Comparison of ENCODE assay signal across 36 cellular contexts in genomic region chr2:162079514-162079913, GRCh38.
"Had no signal": no experiment of that assay in that cellular context is flagged by ENCODE, and none has a peak within 500 bp of the region (broad histone marks: within the 10 kb centered on the region; RNA-seq: fewer than 3 reads in every experiment).

No MANE protein-coding gene starts in this region.

- H3K4me3 ChIP-seq: body of pancreas, breast epithelium had no signal

- FAIRE-seq: astrocyte, colon, TTC549 had no signal

- ATAC-seq: activated CD8-positive, alpha-beta T cell treated with anti-CD3 and anti-CD28 coated beads for 36 hours; activated naive CD8-positive, alpha-beta T cell treated with anti-CD3 and anti-CD28 coated beads, Interleukin-2, amount 50 U/mL, for 24 hours; activated T-cell treated with anti-CD3 and anti-CD28 coated beads, Interleukin-2, amount 50 U/mL, for 4 hours; activated T-cell treated with anti-CD3 and anti-CD28 coated beads, Interleukin-2, amount 50 U/mL, for 72 hours; body of pancreas had no signal

- H3K27ac ChIP-seq: body of pancreas, brain microvascular endothelial cell, breast epithelium, VCaP had no signal

- H3K27me3 Mint-ChIP-seq: activated CD4-positive, alpha-beta memory T cell treated with anti-CD3 and anti-CD28 coated beads for 36 hours; activated CD8-positive, alpha-beta T cell treated with anti-CD3 and anti-CD28 coated beads for 36 hours; activated naive CD4-positive, alpha-beta T cell treated with anti-CD3 and anti-CD28 coated beads, Interleukin-2, amount 10 ng/mL, durations not matched to agents 7 days and 5 days; activated naive CD4-positive, alpha-beta T cell treated with anti-CD3 and anti-CD28 coated beads, Interleukin-2, amount 50 U/mL, for 24 hours; activated naive CD8-positive, alpha-beta T cell; activated naive CD8-positive, alpha-beta T cell treated with anti-CD3 and anti-CD28 coated beads, Interleukin-2, amount 50 U/mL, for 24 hours had no signal

- H3K36me3 Mint-ChIP-seq: activated naive CD4-positive, alpha-beta T cell treated with anti-CD3 and anti-CD28 coated beads, Interleukin-2, amount 50 U/mL, for 24 hours had no signal

- H3K27me3 ChIP-seq: body of pancreas, brain microvascular endothelial cell, breast epithelium had no signal

- H3K4me1 ChIP-seq: body of pancreas, breast epithelium had no signal

- H3K36me3 ChIP-seq: brain microvascular endothelial cell, breast epithelium had no signal

- H3K4me3 Mint-ChIP-seq: activated B cell treated with CpG ODN at 0.5 μM for 24 hours; activated CD4-positive, alpha-beta memory T cell treated with anti-CD3 and anti-CD28 coated beads for 36 hours; activated CD4-positive, alpha-beta T cell treated with anti-CD3 and anti-CD28 coated beads, Interleukin-2, amount 10 ng/mL, durations not matched to agents 24 days and 14 days; activated CD8-positive, alpha-beta T cell treated with anti-CD3 and anti-CD28 coated beads for 36 hours; activated naive CD4-positive, alpha-beta T cell treated with anti-CD3 and anti-CD28 coated beads, Interleukin-2, amount 10 ng/mL, durations not matched to agents 7 days and 5 days; activated naive CD4-positive, alpha-beta T cell treated with anti-CD3 and anti-CD28 coated beads, Interleukin-2, amount 50 U/mL, for 24 hours; activated naive CD8-positive, alpha-beta T cell; activated naive CD8-positive, alpha-beta T cell treated with anti-CD3 and anti-CD28 coated beads, Interleukin-2, amount 10 ng/mL, durations not matched to agents 7 days and 5 days; activated naive CD8-positive, alpha-beta T cell treated with anti-CD3 and anti-CD28 coated beads, Interleukin-2, amount 50 U/mL, for 24 hours; activated T-cell treated with anti-CD3 and anti-CD28 coated beads, Interleukin-2, amount 50 U/mL, for 4 hours; activated T-cell treated with anti-CD3 and anti-CD28 coated beads, Interleukin-2, amount 50 U/mL, for 72 hours; activated T-helper 1 cell treated with anti-CD3 and anti-CD28 coated beads, Interleukin-12 subunit alpha, Interleukin-12 subunit beta, Interleukin-2, Interleukin-4 antibody, amounts not matched to agents 30 ng/mL and 10 ng/mL and 1 ng/mL, durations not matched to agents 14 hours and 24 hours and 36 hours; T-helper 1 cell treated with Interleukin-12 subunit alpha and Interleukin-12 subunit beta and Interleukin-4 antibody, amounts not matched to agents 30 μg/mL and 1 μg/mL, for 36 hours; T-helper 2 cell treated with Interferon-gamma antibody and Interleukin-4, amounts not matched to agents 5 μg/mL and 100 μg/mL, for 36 hours had no signal

- H3K27ac Mint-ChIP-seq: activated B cell treated with CpG ODN at 0.5 μM for 24 hours; activated CD4-positive, alpha-beta memory T cell treated with anti-CD3 and anti-CD28 coated beads for 36 hours; activated CD4-positive, alpha-beta T cell treated with anti-CD3 and anti-CD28 coated beads, Interleukin-2, amount 10 ng/mL, durations not matched to agents 24 days and 14 days; activated CD8-positive, alpha-beta T cell treated with anti-CD3 and anti-CD28 coated beads for 36 hours; activated naive CD4-positive, alpha-beta T cell treated with anti-CD3 and anti-CD28 coated beads, Interleukin-2, amount 10 ng/mL, durations not matched to agents 7 days and 5 days; activated naive CD4-positive, alpha-beta T cell treated with anti-CD3 and anti-CD28 coated beads, Interleukin-2, amount 50 U/mL, for 24 hours; activated naive CD8-positive, alpha-beta T cell; activated naive CD8-positive, alpha-beta T cell treated with anti-CD3 and anti-CD28 coated beads, Interleukin-2, amount 10 ng/mL, durations not matched to agents 7 days and 5 days; activated naive CD8-positive, alpha-beta T cell treated with anti-CD3 and anti-CD28 coated beads, Interleukin-2, amount 50 U/mL, for 24 hours; activated T-cell treated with anti-CD3 and anti-CD28 coated beads, Interleukin-2, amount 50 U/mL, for 72 hours; activated T-helper 1 cell treated with anti-CD3 and anti-CD28 coated beads, Interleukin-12 subunit alpha, Interleukin-12 subunit beta, Interleukin-2, Interleukin-4 antibody, amounts not matched to agents 30 ng/mL and 10 ng/mL and 1 ng/mL, durations not matched to agents 14 hours and 24 hours and 36 hours; activated T-helper 2 cell treated with anti-CD3 and anti-CD28 coated beads, Interferon-gamma antibody, Interleukin-2, Interleukin-4, amounts not matched to agents 10 μg/mL and 5 μg/mL and 100 μg/mL, durations not matched to agents 14 hours and 24 hours and 36 hours; T-helper 1 cell treated with Interleukin-12 subunit alpha and Interleukin-12 subunit beta and Interleukin-4 antibody, amounts not matched to agents 30 μg/mL and 1 μg/mL, for 36 hours; T-helper 2 cell treated with Interferon-gamma antibody and Interleukin-4, amounts not matched to agents 5 μg/mL and 100 μg/mL, for 36 hours had no signal

- DNase-seq: activated B cell treated with CpG ODN at 0.5 μM for 24 hours; activated CD4-positive, alpha-beta memory T cell treated with anti-CD3 and anti-CD28 coated beads for 36 hours; activated CD4-positive, alpha-beta T cell treated with anti-CD3 and anti-CD28 coated beads for 4 hours; activated CD4-positive, alpha-beta T cell treated with anti-CD3 and anti-CD28 coated beads, Interleukin-2, amount 10 ng/mL, durations not matched to agents 24 days and 14 days; activated CD4-positive, alpha-beta T cell treated with anti-CD3 and anti-CD28 coated beads, Interleukin-2, amount 50 U/mL, for 1 hour; activated CD4-positive, alpha-beta T cell treated with anti-CD3 and anti-CD28 coated beads, Interleukin-2, amount 50 U/mL, for 4 hours; activated CD4-positive, CD25-positive, alpha-beta regulatory T cell treated with anti-CD3 and anti-CD28 coated beads, Interleukin-2, amount 50 U/mL, for 72 hours; activated CD8-positive, alpha-beta memory T cell treated with anti-CD3 and anti-CD28 coated beads, Interleukin-2, amount 50 U/mL, for 4 hours; activated CD8-positive, alpha-beta T cell treated with anti-CD3 and anti-CD28 coated beads for 36 hours; activated effector memory CD4-positive, alpha-beta T cell treated with Interleukin-2 at 50 U/mL for 16 hours; activated gamma-delta T cell; activated naive CD4-positive, alpha-beta T cell treated with anti-CD3 and anti-CD28 coated beads, Interleukin-2, amount 10 ng/mL, durations not matched to agents 7 days and 5 days; activated naive CD4-positive, alpha-beta T cell treated with Interleukin-2 at 50 U/mL for 16 hours; activated naive CD8-positive, alpha-beta T cell treated with anti-CD3 and anti-CD28 coated beads, Interleukin-2, amount 10 ng/mL, durations not matched to agents 7 days and 5 days; activated naive CD8-positive, alpha-beta T cell treated with anti-CD3 and anti-CD28 coated beads, Interleukin-2, amount 50 U/mL, for 24 hours; activated T-cell treated with anti-CD3 and anti-CD28 coated beads for 4 hours; activated T-cell treated with anti-CD3 and anti-CD28 coated beads, Interleukin-2, amount 50 U/mL, for 1 hour; activated T-cell treated with anti-CD3 and anti-CD28 coated beads, Interleukin-2, amount 50 U/mL, for 4 hours; activated T-cell treated with anti-CD3 and anti-CD28 coated beads, Interleukin-2, amount 50 U/mL, for 72 hours; aorta; body of pancreas; brain microvascular endothelial cell; central memory CD4-positive, alpha-beta T cell; T-helper 2 cell; T-helper 9 cell had no signal

- H3K9me3 ChIP-seq: body of pancreas had no signal

- H3K9me3 Mint-ChIP-seq: activated naive CD4-positive, alpha-beta T cell treated with anti-CD3 and anti-CD28 coated beads, Interleukin-2, amount 50 U/mL, for 24 hours had no signal
